ENCODE assay signal across 8 cellular contexts in genomic region chr1:160400284-160400645, GRCh38. TPM values are rescaled to one million over a fixed set of nuclear protein-coding genes. Genes with fewer than 3 reads are reported as not detected.
DNase-seq lines count a peak whose midpoint lies in the region; ATAC-seq and TF ChIP-seq lines count a peak whose summit lies in the region.

Gene VANGL2, plus strand, starts transcription at chr1:160400564. Its CDS starts 15,274 bp downstream, at chr1:160415838.

- H3K4me3 Mint-ChIP-seq in mesothelial cell of epicardium, result peak within 1 kb of the TSS; percentile 81
- H3K4me3 Mint-ChIP-seq in stimulated activated effector memory CD8-positive, alpha-beta T cell treated with anti-CD3 and anti-CD28 coated beads, Interleukin-12 subunit alpha, Interleukin-12 subunit beta, amount 100 ng/mL, for 72 hours, result peak within 1 kb of the TSS; percentile 46

- H3K9me3 Mint-ChIP-seq in mesothelial cell of epicardium, result no peaks in the 10 kb centered on the region
- H3K9me3 Mint-ChIP-seq in stimulated activated effector memory CD8-positive, alpha-beta T cell treated with anti-CD3 and anti-CD28 coated beads, Interleukin-12 subunit alpha, Interleukin-12 subunit beta, amount 100 ng/mL, for 72 hours, result no peaks in the 10 kb centered on the region

- peaks cover 45% of the 10 kb centered on the region for H3K4me1 Mint-ChIP-seq in mesothelial cell of epicardium
- peaks cover 17% of the 10 kb centered on the region for H3K4me1 Mint-ChIP-seq in stimulated activated effector memory CD8-positive, alpha-beta T cell treated with anti-CD3 and anti-CD28 coated beads, Interleukin-12 subunit alpha, Interleukin-12 subunit beta, amount 100 ng/mL, for 72 hours

- TF ChIP-seq CTCF in mesothelial cell of epicardium (IDR thresholded peaks at IDR 0.05; ENCODE audit: unreplicated experiment), result peak; percentile 17

- peak within 1 kb of the TSS; percentile 78 for H3K27ac Mint-ChIP-seq in mesothelial cell of epicardium
- H3K27ac Mint-ChIP-seq in stimulated activated effector memory CD8-positive, alpha-beta T cell treated with anti-CD3 and anti-CD28 coated beads, Interleukin-12 subunit alpha, Interleukin-12 subunit beta, amount 100 ng/mL, for 72 hours, result peak within 1 kb of the TSS; percentile 1

- ATAC-seq in stimulated activated effector memory CD8-positive, alpha-beta T cell treated with anti-CD3 and anti-CD28 coated beads, Interleukin-12 subunit alpha, Interleukin-12 subunit beta, amount 100 ng/mL, for 72 hours, result peak; percentile 49
- ATAC-seq in HG02938 (IDR thresholded peaks at IDR 0.05; ENCODE audit: unreplicated experiment), result no peak
- no peak for ATAC-seq in HG03159 (IDR thresholded peaks at IDR 0.05; ENCODE audit: unreplicated experiment)

- peak; percentile 81 for DNase-seq in DMS53 (lab: John Stamatoyannopoulos, UW)
- peak; percentile 37 for DNase-seq in NAMALWA (ENCODE audit: low spot score)
- peak; percentile 15 to 20 for DNase-seq in activated CD4-positive, alpha-beta T cell treated with anti-CD3 and anti-CD28 coated beads, Interleukin-2, amount 50 U/mL, for 4 hours
- peak; percentile 61 for DNase-seq in epidermal melanocyte (ENCODE audit: insufficient read length, low spot score)
- DNase-seq in mesothelial cell of epicardium (ENCODE audit: low spot score in 2 of 2, unreplicated experiment in 2 of 2), result peak; percentile 80 to 90
- DNase-seq in stimulated activated effector memory CD8-positive, alpha-beta T cell treated with anti-CD3 and anti-CD28 coated beads, Interleukin-12 subunit alpha, Interleukin-12 subunit beta, amount 100 ng/mL, for 72 hours (ENCODE audit: low spot score in 2 of 2), result peak in 1 of 2 donors; percentile 67

- no peaks in the 10 kb centered on the region for H3K27me3 Mint-ChIP-seq in mesothelial cell of epicardium (ENCODE audit: low read depth)

- H3K36me3 Mint-ChIP-seq in mesothelial cell of epicardium, result no peaks in the 10 kb centered on the region
- H3K36me3 Mint-ChIP-seq in stimulated activated effector memory CD8-positive, alpha-beta T cell treated with anti-CD3 and anti-CD28 coated beads, Interleukin-12 subunit alpha, Interleukin-12 subunit beta, amount 100 ng/mL, for 72 hours, result no peaks in the 10 kb centered on the region

RNA-seq across cellular contexts. Expression of gene VANGL2, which starts in this region (rescaled TPM):
- total RNA-seq in mesothelial cell of epicardium, result 55.5 to 59.5 TPM (median 57.2 TPM) in 3 replicates
